ENCODE assay signal across 8 cellular contexts in genomic region chr11:66842896-66843775, GRCh38. TPM values are rescaled to one million over a fixed set of nuclear protein-coding genes. Genes with fewer than 3 reads are reported as not detected.
A peak's percentile ranks its signal among the peaks of the same experiment; 100 is the strongest.
DNase-seq lines count a peak whose midpoint lies in the region; TF ChIP-seq lines count a peak whose summit lies in the region.

TSS of gene RCE1 (plus strand) at chr11:66843441. CDS start at chr11:66843456, 15 bp downstream.

- TF ChIP-seq CTCF in GM10248 (IDR thresholded peaks at IDR 0.05; ENCODE audit: control extremely low read depth, extremely low read depth, low read depth, missing control alignments) (no peak), HFFc6 (IDR thresholded peaks at IDR 0.05) (no peak), NB4 (IDR thresholded peaks at IDR 0.05; ENCODE audit: low read depth, low read length) (no peak), cardiac muscle cell (IDR thresholded peaks at IDR 0.05; ENCODE audit: low read depth, low read length) (no peak), type B pancreatic cell (conservative IDR thresholded peaks at IDR 0.05) (no peak)

- POLR2A ChIA-PET in GM10248 (lab: Yijun Ruan, JAX) = interaction anchor here (0.5 to 1.5 kb wide), 8 partner anchors 9 to 1394 kb away, joined by 3 to 7 read pairs (median 4); no protein-coding TSS in a partner anchor

- no peaks in the 10 kb centered on the region for H3K9me3 Mint-ChIP-seq in HFFc6
- no peaks in the 10 kb centered on the region for H3K9me3 Mint-ChIP-seq in type B pancreatic cell

- peaks cover 5% of the 10 kb centered on the region for H3K36me3 ChIP-seq in cardiac muscle cell

- DNase-seq in GM10248 (ENCODE audit: extremely low spot score) (peak; percentile 97), HFFc6 (peak; percentile 81), NB4 (ENCODE audit: low read depth) (peak; percentile 95), SW 1271 (lab: John Stamatoyannopoulos, UW) (peak; percentile 20 to 80), cardiac muscle cell (ENCODE audit: low read depth in 1 of 2, low spot score in 1 of 2) (peak; percentile 92 to 93), posterior cingulate gyrus (peak; percentile 85 to 98 (median 88)), type B pancreatic cell (ENCODE audit: extremely low spot score, unreplicated experiment) (peak; percentile 94)
- peak; percentile 78 for DNase-seq in activated naive CD8-positive, alpha-beta T cell treated with anti-CD3 and anti-CD28 coated beads, Interleukin-2, amount 50 U/mL, for 16 hours (ENCODE audit: low read depth, low spot score)

- no peaks in the 10 kb centered on the region for H3K27me3 ChIP-seq in cardiac muscle cell

- no peaks in the 10 kb centered on the region; the same call in none of the 2 replicates for H3K27me3 Mint-ChIP-seq in HFFc6 (ENCODE audit: insufficient read depth)
- H3K27me3 Mint-ChIP-seq in type B pancreatic cell = no peaks in the 10 kb centered on the region

- intact Hi-C loops in posterior cingulate gyrus (cut with DNase I) = loop anchor here (1.0 to 10.0 kb wide), 3 partner anchors 13 to 268 kb away; a partner anchor contains a TSS

- TF ChIP-seq POLR2A in NB4 (IDR thresholded peaks at IDR 0.05; ENCODE audit: extremely low read depth, insufficient read length) = peak; percentile 94

- CTCF ChIA-PET in GM10248 (lab: Yijun Ruan, JAX) = interaction anchor here (1.1 to 20.7 kb wide), 11 partner anchors 9 to 405 kb away, joined by 3 to 241 read pairs (median 5); partner anchors contain the start of gene MRPL11

- H3K4me3 ChIP-seq in NB4 (ENCODE audit: low read depth, low read length) (peak within 1 kb of the TSS; percentile 96), cardiac muscle cell (peak within 1 kb of the TSS; percentile 77)

- H3K4me1 Mint-ChIP-seq in HFFc6 (ENCODE audit: low read depth) (peaks cover 49% of the 10 kb centered on the region), type B pancreatic cell (ENCODE audit: unreplicated experiment) (peaks cover 21% of the 10 kb centered on the region)

- H3K36me3 Mint-ChIP-seq in HFFc6 (ENCODE audit: low read depth) = peaks cover 24% of the 10 kb centered on the region
- peaks cover 4% of the 10 kb centered on the region for H3K36me3 Mint-ChIP-seq in type B pancreatic cell

- H3K4me3 Mint-ChIP-seq in HFFc6 (peak within 1 kb of the TSS; percentile 94), type B pancreatic cell (peak within 1 kb of the TSS; percentile 94)

- H3K27ac Mint-ChIP-seq in HFFc6 (peak within 1 kb of the TSS; percentile 80), type B pancreatic cell (peak within 1 kb of the TSS; percentile 92)

- H3K27ac ChIP-seq in cardiac muscle cell = peak within 1 kb of the TSS; percentile 95

- H3K4me1 ChIP-seq in cardiac muscle cell (ENCODE audit: low read depth) = peaks cover 11% of the 10 kb centered on the region

- H3K9me3 ChIP-seq in cardiac muscle cell (ENCODE audit: low read depth) = no peaks in the 10 kb centered on the region

RNA-seq across cellular contexts. Expression of gene RCE1, which starts in this region (rescaled TPM):
- 10 to 100 TPM; 13.7 to 18.5 (median 16.3) TPM for total RNA-seq in HFFc6 (2021; fragmentation: NEBNext Ultra II Directional; extraction: Animal tissue kit (Norgen Biotek cat#: 25700))
- total RNA-seq in cardiac muscle cell = 19.5 and 24.4 TPM in 2 replicates
- 19.9 and 25.2 TPM in 2 replicates for polyA plus RNA-seq in cardiac muscle cell
- total RNA-seq in type B pancreatic cell (ENCODE audit: low replicate concordance) = 25.0 and 29.9 TPM in 2 replicates

Comparison
In these comparisons a context has a peak if more than half of its experiments do, and no peak if none do; other contexts are left out.
1. Peak in every context shown above with its lines: DNase-seq, H3K4me3 ChIP-seq and H3K27ac ChIP-seq.